Comparison of ENCODE assay signal across 17 cellular contexts in the genomic region with DNA sequence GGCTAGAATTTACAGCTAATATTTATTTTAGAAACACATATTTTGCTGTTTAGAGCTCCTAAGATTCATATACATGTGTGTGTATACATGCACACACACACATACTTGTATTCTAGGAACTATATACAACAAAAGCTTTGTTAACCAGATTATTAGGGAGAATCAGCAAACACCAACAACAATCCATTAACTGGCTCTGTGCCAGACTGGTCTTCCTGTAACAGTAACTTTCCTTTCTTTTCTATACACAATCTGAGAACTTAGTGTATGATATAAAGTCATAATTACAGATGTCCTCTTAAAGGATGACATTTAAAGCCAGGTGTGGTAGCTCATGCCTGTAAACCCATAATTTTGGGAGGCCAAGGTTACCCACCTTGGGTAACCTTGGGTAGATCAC. TPM values are rescaled to one million over a fixed set of nuclear protein-coding genes. Genes with fewer than 3 reads are reported as not detected.
DNase-seq lines count a peak whose midpoint lies in the region; ATAC-seq and TF ChIP-seq lines count a peak whose summit lies in the region.
"Had no signal": no experiment of that assay in that cellular context is flagged by ENCODE, and none has a peak within 500 bp of the region (broad histone marks: within the 10 kb centered on the region; RNA-seq: fewer than 3 reads in every experiment).

No MANE protein-coding gene starts in this region.

- no peak overlapping the region for H2AFZ ChIP-seq in GM23248

- no peaks in the 10 kb centered on the region for H3K9me2 ChIP-seq in GM23248 (ENCODE audit: insufficient read depth)

- ATAC-seq in T-helper 17 cell (no peak), GM19395 (IDR thresholded peaks at IDR 0.05; ENCODE audit: unreplicated experiment) (no peak)

- H3K4me1 Mint-ChIP-seq in T-helper 17 cell: peaks cover 6% of the 10 kb centered on the region

- no peak for TF ChIP-seq RAD21 in Ishikawa (IDR thresholded peaks at IDR 0.05; ENCODE audit: low read depth)

- TF ChIP-seq POLR2A in adrenal gland (IDR thresholded peaks at IDR 0.05): no peak

- H3K9ac ChIP-seq in GM23248 (no peak overlapping the region), colonic mucosa (ENCODE audit: low read depth in 2 of 2, low read length in 2 of 2) (no peak overlapping the region)

- H3K9me3 ChIP-seq in GM23248 (ENCODE audit: low read depth) (no peaks in the 10 kb centered on the region), T-helper 17 cell (ENCODE audit: control insufficient read depth, low read length, poor library complexity, severe bottlenecking) (no peaks in the 10 kb centered on the region), adrenal gland (replicated peaks in 1 of 3) (no peaks in the 10 kb centered on the region), colonic mucosa (no peaks in the 10 kb centered on the region)

- H4K20me1 ChIP-seq in GM23248 (ENCODE audit: insufficient read depth): no peaks in the 10 kb centered on the region

- in situ Hi-C loops in GM23248 (cut with MboI): no loop called here

- H3K4me1 ChIP-seq in GM23248 (ENCODE audit: insufficient read depth) (no peaks in the 10 kb centered on the region), adrenal gland (replicated peaks in 1 of 2) (no peaks in the 10 kb centered on the region), colonic mucosa (no peaks in the 10 kb centered on the region)

- H3K4me2 ChIP-seq in GM23248 (ENCODE audit: unreplicated experiment): no peak overlapping the region

- H3F3A ChIP-seq in GM23248 (ENCODE audit: insufficient read depth): no peaks in the 10 kb centered on the region; the same call in 1 of the 2 replicates

- no peak overlapping the region for H3K4me3 Mint-ChIP-seq in T-helper 17 cell
- H3K4me3 Mint-ChIP-seq: CD4-positive, alpha-beta memory T cell had no signal

- peaks cover 51% of the 10 kb centered on the region; the same call in 1 of the 2 replicates for H3K36me3 ChIP-seq in GM23248 (ENCODE audit: low read depth)
- H3K36me3 ChIP-seq in adrenal gland (replicated peaks in 1 of 2): peaks cover 0 to 75% of the 10 kb centered on the region in 2 donors
- peaks cover 3% of the 10 kb centered on the region for H3K36me3 ChIP-seq in colonic mucosa

- H3K27ac ChIP-seq in GM23248 (no peak overlapping the region), adrenal gland (no peak overlapping the region), colonic mucosa (no peak overlapping the region)

- H3K27me3 Mint-ChIP-seq in T-helper 17 cell: no peaks in the 10 kb centered on the region
- H3K27me3 Mint-ChIP-seq: CD4-positive, alpha-beta memory T cell had no signal

- TF ChIP-seq EP300 in Ishikawa (IDR thresholded peaks at IDR 0.05; ENCODE audit: borderline replicate concordance): no peak

- intact Hi-C loops in adrenal gland (cut with DNase I) (no loop called here), colonic mucosa (cut with DNase I) (no loop called here)

- DNase-seq in GM23248: peak; percentile 9
- no peak for DNase-seq in T-helper 17 cell
- peak; percentile 17 to 23 for DNase-seq in lung microvascular endothelial cell (ENCODE audit: low read depth in 2 of 2)
- no peak for DNase-seq in stimulated activated CD4-positive, alpha-beta T cell treated with anti-CD3 and anti-CD28 coated beads, Interleukin-4, amount 100 ng/mL, for 4 hours
- DNase-seq in adrenal gland: no peak
- no peak for DNase-seq in colonic mucosa
- DNase-seq: C1 segment of cervical spinal cord; Calu3; CD4-positive, alpha-beta memory T cell; COR-L47; DMS53; DMS79 treated with DMSO at 0.1 percent for 48 hours; GF-D8; H7; HCEC 1CT had no signal

- no peak overlapping the region for H3K4me3 ChIP-seq in GM23248
- no peak overlapping the region for H3K4me3 ChIP-seq in adrenal gland
- H3K4me3 ChIP-seq in colonic mucosa: no peak overlapping the region

- TF ChIP-seq CTCF in adrenal gland (IDR thresholded peaks at IDR 0.05) (no peak), colonic mucosa (IDR thresholded peaks at IDR 0.05) (no peak)

- peaks cover 3% of the 10 kb centered on the region for H3K36me3 Mint-ChIP-seq in T-helper 17 cell (ENCODE audit: low read depth)

- H3K27me3 ChIP-seq in GM23248 (replicated peaks; ENCODE audit: insufficient read depth) (no peaks in the 10 kb centered on the region), adrenal gland (no peaks in the 10 kb centered on the region), colonic mucosa (no peaks in the 10 kb centered on the region)

- H3K79me2 ChIP-seq in GM23248 (ENCODE audit: insufficient read depth): no peaks in the 10 kb centered on the region

- H3K27ac Mint-ChIP-seq in T-helper 17 cell: peak overlapping the region; percentile 77

TF ChIP-seq in Ishikawa, 13 proteins besides CTCF, POLR2A, EP300 and RAD21:
- no peak for TF ChIP-seq TAF1 (IDR thresholded peaks at IDR 0.05; ENCODE audit: low read depth)
- TF ChIP-seq USF1 (IDR thresholded peaks at IDR 0.05): no peak
- TF ChIP-seq FOXM1 (IDR thresholded peaks at IDR 0.05; ENCODE audit: borderline replicate concordance, low read depth): no peak
- no peak for TF ChIP-seq YY1 (IDR thresholded peaks at IDR 0.05; ENCODE audit: low read depth)
- 0 out of 2 replicates have a peak, but pooled peaks have one; percentile 29 for TF ChIP-seq NFIC (IDR thresholded peaks at IDR 0.05)
- no peak for TF ChIP-seq TCF12 (IDR thresholded peaks at IDR 0.05; ENCODE audit: low read depth)
- TF ChIP-seq REST (IDR thresholded peaks at IDR 0.05; ENCODE audit: low read depth): no peak
TF ChIP-seq in Ishikawa: peak in this region for 1.

RNA-seq across cellular contexts. Expression of gene CLNS1A, which starts 49.5 kb away (rescaled TPM):
- 101 and 123 TPM in 2 replicates for total RNA-seq in GM23248 (2014; rRNA removed; shearing (Covaris generic))
- polyA plus RNA-seq in GM23248 (2016; fragmentation: Nextera tagmentation; extraction: Ambion mirVana) (97.3 and 97.4 TPM in 2 replicates), adrenal gland (100 to 1,000 TPM in 1 of 3 donors, 10 to 100 TPM in 2; 66.4 to 176 (median 72.5) TPM)
- total RNA-seq in T-helper 17 cell (10 to 100 TPM; 76.4 to 87.4 TPM), lung microvascular endothelial cell (63.1 and 99.2 TPM in 2 replicates), adrenal gland (100 to 1,000 TPM in 6 of 8 donors, 10 to 100 TPM in 2; 43.7 to 155 (median 128) TPM), colonic mucosa (10 to 100 TPM; 81.0 to 81.6 TPM)

Comparison
In these comparisons a context has a peak if more than half of its experiments do, and no peak if none do; other contexts are left out.
1. DNase-seq: peak in GM23248 (single experiment) and lung microvascular endothelial cell (2 of 2); none in T-helper 17 cell (0 of 3), stimulated activated CD4-positive, alpha-beta T cell treated with anti-CD3 and anti-CD28 coated beads, Interleukin-4, amount 100 ng/mL, for 4 hours (0 of 2), adrenal gland (0 of 7) and colonic mucosa (single experiment).